ENCODE assay signal across 22 cellular contexts in genomic region chr6:125808591-125808990, GRCh38. TPM values are rescaled to one million over a fixed set of nuclear protein-coding genes. Genes with fewer than 3 reads are reported as not detected.
"Had no signal": no experiment of that assay in that cellular context is flagged by ENCODE, and none has a peak within 500 bp of the region (broad histone marks: within the 10 kb centered on the region; RNA-seq: fewer than 3 reads in every experiment).

No MANE protein-coding gene starts in this region.

- H3K27ac ChIP-seq: cardiac muscle cell, foreskin keratinocyte, suprapubic skin, transverse colon, uterus had no signal

- H3K36me3 ChIP-seq: cardiac muscle cell, suprapubic skin, transverse colon, uterus had no signal

- H3K36me3 Mint-ChIP-seq: mesothelial cell of epicardium had no signal

- H3K9me3 Mint-ChIP-seq: activated naive CD4-positive, alpha-beta T cell treated with anti-CD3 and anti-CD28 coated beads, Interleukin-2, amount 50 U/mL, for 24 hours; mesothelial cell of epicardium; T-helper 2 cell treated with Interferon-gamma antibody and Interleukin-4, amounts not matched to agents 5 μg/mL and 100 μg/mL, for 36 hours had no signal

- ATAC-seq: foreskin keratinocyte had no signal

- H3K4me3 Mint-ChIP-seq: mesothelial cell of epicardium had no signal

- H3K4me3 ChIP-seq: cardiac muscle cell, lung, spleen, suprapubic skin, transverse colon, uterus had no signal

- DNase-seq: activated CD4-positive, alpha-beta T cell treated with anti-CD3 and anti-CD28 coated beads, Interleukin-2, amount 50 U/mL, for 1 hour; activated CD4-positive, CD25-positive, alpha-beta regulatory T cell; activated CD8-positive, alpha-beta memory T cell treated with anti-CD3 and anti-CD28 coated beads for 24 hours; activated CD8-positive, alpha-beta memory T cell treated with anti-CD3 and anti-CD28 coated beads, Interleukin-2, amount 50 U/mL, for 48 hours; activated effector memory CD4-positive, alpha-beta T cell treated with anti-CD3 and anti-CD28 coated beads, Interleukin-2, amount 50 U/mL, for 16 hours; activated T-cell treated with anti-CD3 and anti-CD28 coated beads, Interleukin-2, amount 50 U/mL, for 48 hours; amygdala; foreskin keratinocyte; retina; spleen; stimulated activated naive CD4-positive, alpha-beta T cell treated with Interleukin-2 at 50 U/mL for 16 hours; transverse colon; uterus had no signal

- FAIRE-seq: keratinocyte had no signal

- H3K27me3 Mint-ChIP-seq: activated naive CD4-positive, alpha-beta T cell treated with anti-CD3 and anti-CD28 coated beads, Interleukin-2, amount 50 U/mL, for 24 hours had no signal

- H3K9me3 ChIP-seq: spleen, suprapubic skin, transverse colon, uterus had no signal

- H3K27ac Mint-ChIP-seq: mesothelial cell of epicardium; T-helper 2 cell treated with Interferon-gamma antibody and Interleukin-4, amounts not matched to agents 5 μg/mL and 100 μg/mL, for 36 hours had no signal

- H3K27me3 ChIP-seq: cardiac muscle cell, foreskin keratinocyte, spleen, suprapubic skin, transverse colon, uterus had no signal

RNA-seq across cellular contexts. Expression of gene HEY2, which starts 59.2 kb away (rescaled TPM):
- total RNA-seq: epithelial cell of proximal tubule, fibroblast of lung, foreskin keratinocyte had no signal
- polyA plus RNA-seq: fibroblast of lung, foreskin keratinocyte, keratinocyte had no signal
